ENCODE assay signal across 3 cellular contexts in the genomic region with DNA sequence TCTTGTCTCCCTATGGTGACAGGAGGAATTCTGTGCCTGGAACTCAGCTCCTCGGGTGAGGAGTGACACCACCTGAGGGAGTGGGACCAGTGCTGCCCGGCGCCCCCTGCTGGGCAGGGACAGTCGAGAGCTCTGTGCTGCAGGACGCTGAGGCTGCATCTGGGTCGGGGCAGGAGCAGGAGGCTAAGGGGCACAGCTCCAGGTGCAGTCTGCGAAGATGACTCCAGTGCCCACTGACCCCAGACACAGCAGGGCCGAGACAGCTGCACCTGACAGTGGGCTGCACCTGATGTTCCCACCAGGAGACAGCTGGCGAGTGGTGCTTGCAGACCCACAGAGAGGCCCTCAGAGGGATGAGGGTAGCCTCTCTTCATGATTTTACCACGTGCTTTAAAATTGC.
A peak's percentile ranks its signal among the peaks of the same experiment; 100 is the strongest.
TF ChIP-seq lines count a peak whose summit lies in the region.

No MANE protein-coding gene starts in this region.

TF ChIP-seq in SK-N-SH, 30 proteins besides CTCF, POLR2A, EP300 and RAD21 (continued from another document):
- TF ChIP-seq MXI1 (IDR thresholded peaks at IDR 0.05; ENCODE audit: low read depth, low read length) (no peak), SMC3 (IDR thresholded peaks at IDR 0.05; ENCODE audit: low read depth, low read length) (peak; percentile 36; the same call in 1 of the 2 replicates)
TF ChIP-seq in SK-N-SH: peak in this region for 1.

TF ChIP-seq in SK-N-SH treated with all-trans-retinoic acid at 6 μM for 48 hours, 23 proteins besides CTCF, POLR2A, EP300 and RAD21 (continued from another document):
- TF ChIP-seq, protein P1, sequence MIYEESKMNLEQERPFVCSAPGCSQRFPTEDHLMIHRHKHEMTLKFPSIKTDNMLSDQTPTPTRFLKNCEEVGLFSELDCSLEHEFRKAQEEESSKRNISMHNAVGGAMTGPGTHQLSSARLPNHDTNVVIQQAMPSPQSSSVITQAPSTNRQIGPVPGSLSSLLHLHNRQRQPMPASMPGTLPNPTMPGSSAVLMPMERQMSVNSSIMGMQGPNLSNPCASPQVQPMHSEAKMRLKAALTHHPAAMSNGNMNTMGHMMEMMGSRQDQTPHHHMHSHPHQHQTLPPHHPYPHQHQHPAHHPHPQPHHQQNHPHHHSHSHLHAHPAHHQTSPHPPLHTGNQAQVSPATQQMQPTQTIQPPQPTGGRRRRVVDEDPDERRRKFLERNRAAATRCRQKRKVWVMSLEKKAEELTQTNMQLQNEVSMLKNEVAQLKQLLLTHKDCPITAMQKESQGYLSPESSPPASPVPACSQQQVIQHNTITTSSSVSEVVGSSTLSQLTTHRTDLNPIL (CRISPR knock-in tag; IDR thresholded peaks at IDR 0.05; ENCODE audit: low read depth), result no peak
- TF ChIP-seq RARB (CRISPR knock-in tag; IDR thresholded peaks at IDR 0.05), result no peak
- TF ChIP-seq PPARA (CRISPR knock-in tag; IDR thresholded peaks at IDR 0.05; ENCODE audit: borderline replicate concordance), result no peak
- no peak for TF ChIP-seq ZFP30 (CRISPR knock-in tag; IDR thresholded peaks at IDR 0.05)
- TF ChIP-seq ARNTL (CRISPR knock-in tag; IDR thresholded peaks at IDR 0.05; ENCODE audit: borderline replicate concordance, low read depth), result no peak
- TF ChIP-seq BACH2 (CRISPR knock-in tag; IDR thresholded peaks at IDR 0.05; ENCODE audit: borderline replicate concordance), result no peak
- TF ChIP-seq, protein P2, sequence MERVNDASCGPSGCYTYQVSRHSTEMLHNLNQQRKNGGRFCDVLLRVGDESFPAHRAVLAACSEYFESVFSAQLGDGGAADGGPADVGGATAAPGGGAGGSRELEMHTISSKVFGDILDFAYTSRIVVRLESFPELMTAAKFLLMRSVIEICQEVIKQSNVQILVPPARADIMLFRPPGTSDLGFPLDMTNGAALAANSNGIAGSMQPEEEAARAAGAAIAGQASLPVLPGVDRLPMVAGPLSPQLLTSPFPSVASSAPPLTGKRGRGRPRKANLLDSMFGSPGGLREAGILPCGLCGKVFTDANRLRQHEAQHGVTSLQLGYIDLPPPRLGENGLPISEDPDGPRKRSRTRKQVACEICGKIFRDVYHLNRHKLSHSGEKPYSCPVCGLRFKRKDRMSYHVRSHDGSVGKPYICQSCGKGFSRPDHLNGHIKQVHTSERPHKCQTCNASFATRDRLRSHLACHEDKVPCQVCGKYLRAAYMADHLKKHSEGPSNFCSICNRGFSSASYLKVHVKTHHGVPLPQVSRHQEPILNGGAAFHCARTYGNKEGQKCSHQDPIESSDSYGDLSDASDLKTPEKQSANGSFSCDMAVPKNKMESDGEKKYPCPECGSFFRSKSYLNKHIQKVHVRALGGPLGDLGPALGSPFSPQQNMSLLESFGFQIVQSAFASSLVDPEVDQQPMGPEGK (CRISPR knock-in tag; IDR thresholded peaks at IDR 0.05; ENCODE audit: borderline replicate concordance), result no peak
- no peak for TF ChIP-seq ESRRG (CRISPR knock-in tag; IDR thresholded peaks at IDR 0.05)
- TF ChIP-seq SNAI2 (CRISPR knock-in tag; IDR thresholded peaks at IDR 0.05), result no peak
- TF ChIP-seq ZFP3 (CRISPR knock-in tag; IDR thresholded peaks at IDR 0.05), result no peak

TF ChIP-seq in HepG2, 621 proteins besides CTCF, POLR2A, EP300 and RAD21 (continued from another document):
- TF ChIP-seq, protein P3, sequence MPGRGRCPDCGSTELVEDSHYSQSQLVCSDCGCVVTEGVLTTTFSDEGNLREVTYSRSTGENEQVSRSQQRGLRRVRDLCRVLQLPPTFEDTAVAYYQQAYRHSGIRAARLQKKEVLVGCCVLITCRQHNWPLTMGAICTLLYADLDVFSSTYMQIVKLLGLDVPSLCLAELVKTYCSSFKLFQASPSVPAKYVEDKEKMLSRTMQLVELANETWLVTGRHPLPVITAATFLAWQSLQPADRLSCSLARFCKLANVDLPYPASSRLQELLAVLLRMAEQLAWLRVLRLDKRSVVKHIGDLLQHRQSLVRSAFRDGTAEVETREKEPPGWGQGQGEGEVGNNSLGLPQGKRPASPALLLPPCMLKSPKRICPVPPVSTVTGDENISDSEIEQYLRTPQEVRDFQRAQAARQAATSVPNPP (CRISPR knock-in tag; IDR thresholded peaks at IDR 0.05), result no peak
- TF ChIP-seq, protein P4, sequence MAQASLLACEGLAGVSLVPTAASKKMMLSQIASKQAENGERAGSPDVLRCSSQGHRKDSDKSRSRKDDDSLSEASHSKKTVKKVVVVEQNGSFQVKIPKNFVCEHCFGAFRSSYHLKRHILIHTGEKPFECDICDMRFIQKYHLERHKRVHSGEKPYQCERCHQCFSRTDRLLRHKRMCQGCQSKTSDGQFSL (CRISPR knock-in tag; IDR thresholded peaks at IDR 0.05), result no peak
- TF ChIP-seq SIX4 (CRISPR knock-in tag; IDR thresholded peaks at IDR 0.05) (no peak), RNF2 (conservative IDR thresholded peaks at IDR 0.05; ENCODE audit: low read depth) (no peak)
TF ChIP-seq in HepG2: peak in this region for 2.
